Comparison of ENCODE assay signal across 18 cellular contexts in the genomic region with DNA sequence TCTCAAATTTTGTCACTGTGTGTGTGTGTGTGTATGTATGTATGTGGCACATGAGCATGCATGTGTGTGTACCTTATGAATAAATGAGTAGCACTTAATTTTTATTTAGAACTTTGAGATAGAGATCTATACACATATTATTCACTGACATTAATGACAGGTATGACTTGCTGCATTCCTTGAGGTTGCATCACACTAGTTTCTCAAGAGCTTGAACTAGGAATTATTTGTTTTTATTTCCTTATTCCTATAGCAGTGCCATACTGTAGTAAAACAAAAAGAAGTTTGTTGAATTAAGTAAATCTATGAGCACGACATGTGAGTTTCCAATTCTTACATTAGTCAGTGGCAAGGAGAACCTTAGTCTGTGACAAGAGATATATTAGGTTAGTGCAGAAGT.
A peak's percentile ranks its signal among the peaks of the same experiment; 100 is the strongest.
DNase-seq lines count a peak whose midpoint lies in the region; ATAC-seq, FAIRE-seq and TF ChIP-seq lines count a peak whose summit lies in the region.
"Had no signal": no experiment of that assay in that cellular context is flagged by ENCODE, and none has a peak within 500 bp of the region (broad histone marks: within the 10 kb centered on the region; RNA-seq: fewer than 3 reads in every experiment).

No MANE protein-coding gene starts in this region.

- peaks cover 20% of the 10 kb centered on the region for H3K4me1 ChIP-seq in PC-9 (replicated peaks; ENCODE audit: insufficient read depth)
- no peaks in the 10 kb centered on the region for H3K4me1 ChIP-seq in pancreas
- H3K4me1 ChIP-seq: left ventricle myocardium inferior, parathyroid adenoma had no signal

- no peaks in the 10 kb centered on the region for H3K27me3 ChIP-seq in PC-9 (ENCODE audit: insufficient read depth, low read depth)
- no peaks in the 10 kb centered on the region for H3K27me3 ChIP-seq in pancreas

- H3K4me3 ChIP-seq in PC-9 (no peak overlapping the region), pancreas (no peak overlapping the region)
- H3K4me3 ChIP-seq: left ventricle myocardium inferior had no signal

- no TSS peak for BruUV-seq in PC-9 (replicated peaks; lab: Mats Ljungman, UMichigan)

- no peaks in the 10 kb centered on the region for H3K27me3 Mint-ChIP-seq in stimulated activated naive B cell treated with anti-CD40 and anti-IgM and Interleukin-4, amounts not matched to agents 10 μg/mL and 1 μg/mL and 100 μg/mL, for 72 hours
- H3K27me3 Mint-ChIP-seq: dendritic cell treated with granulocyte-macrophage colony-stimulating factor and Interleukin-4, amounts not matched to agents 40 ng/mL and 50 ng/mL, for 4 days; stimulated activated naive CD8-positive, alpha-beta T cell treated with anti-CD3 and anti-CD28 coated beads, Interleukin-15, amount 100 ng/mL, for 72 hours had no signal

- TF ChIP-seq CTCF in PC-9 (conservative IDR thresholded peaks at IDR 0.05) (no peak), pancreas (IDR thresholded peaks at IDR 0.05) (no peak)

- DNase-seq in EH (ENCODE audit: low read depth) (peak; percentile 52), PC-9 (peak; percentile 5 to 95), fibroblast of gingiva (ENCODE audit: low read depth) (peak; percentile 43), pancreas (no peak), HUDEP-2 (lab: John Stamatoyannopoulos, UW; ENCODE audit: unreplicated experiment in 76 of 76) (no peak), NCI-H2029 (lab: John Stamatoyannopoulos, UW) (no peak)
- DNase-seq in stimulated activated naive B cell treated with anti-CD40 and anti-IgM and Interleukin-4, amounts not matched to agents 10 μg/mL and 1 μg/mL and 100 μg/mL, for 72 hours: no peak
- DNase-seq in activated CD4-positive, alpha-beta T cell treated with anti-CD3 and anti-CD28 coated beads for 48 hours: no peak
- DNase-seq: activated effector memory CD4-positive, alpha-beta T cell treated with Interleukin-2 at 50 U/mL for 16 hours; aorta; DMS 273 treated with DMSO at 0.1 percent for 48 hours; erythroblast; hypothalamus; left ventricle myocardium inferior; NCI-H2081; stimulated activated naive CD8-positive, alpha-beta T cell treated with anti-CD3 and anti-CD28 coated beads, Interleukin-15, amount 100 ng/mL, for 72 hours had no signal

- no peaks in the 10 kb centered on the region for H3K4me1 Mint-ChIP-seq in stimulated activated naive B cell treated with anti-CD40 and anti-IgM and Interleukin-4, amounts not matched to agents 10 μg/mL and 1 μg/mL and 100 μg/mL, for 72 hours
- H3K4me1 Mint-ChIP-seq: stimulated activated naive CD8-positive, alpha-beta T cell treated with anti-CD3 and anti-CD28 coated beads, Interleukin-15, amount 100 ng/mL, for 72 hours had no signal

- H3K36me3 ChIP-seq in PC-9 (ENCODE audit: low read depth) (no peaks in the 10 kb centered on the region), pancreas (no peaks in the 10 kb centered on the region)
- H3K36me3 ChIP-seq: left ventricle myocardium inferior had no signal

- peak overlapping the region; percentile 67 for H3K27ac ChIP-seq in PC-9
- H3K27ac ChIP-seq in pancreas: no peak overlapping the region
- H3K27ac ChIP-seq: parathyroid adenoma had no signal

- H3K9me2 ChIP-seq in PC-9 (ENCODE audit: insufficient read depth): no peaks in the 10 kb centered on the region

- no peaks in the 10 kb centered on the region for H3K36me3 Mint-ChIP-seq in stimulated activated naive B cell treated with anti-CD40 and anti-IgM and Interleukin-4, amounts not matched to agents 10 μg/mL and 1 μg/mL and 100 μg/mL, for 72 hours

- peak in 3 of 4 donors; percentile 40 to 61 (median 55) for ATAC-seq in pancreas
- ATAC-seq in stimulated activated naive B cell treated with anti-CD40 and anti-IgM and Interleukin-4, amounts not matched to agents 10 μg/mL and 1 μg/mL and 100 μg/mL, for 72 hours (replicated peaks): no peak
- ATAC-seq: stimulated activated naive CD8-positive, alpha-beta T cell treated with anti-CD3 and anti-CD28 coated beads, Interleukin-15, amount 100 ng/mL, for 72 hours had no signal

- H4K20me1 ChIP-seq in PC-9 (ENCODE audit: insufficient read depth): no peaks in the 10 kb centered on the region

- CTCF ChIA-PET in PC-9 (lab: Charles Lee): no interaction called here

- H3K79me2 ChIP-seq in PC-9 (ENCODE audit: low read depth): no peaks in the 10 kb centered on the region
- H3K79me2 ChIP-seq: parathyroid adenoma had no signal

- intact Hi-C loops in PC-9 (cut with micrococcal nuclease; ENCODE audit: unreplicated experiment) (loop anchor here (10.0 kb wide), 1 partner anchor 191 kb away; no protein-coding TSS in a partner anchor), pancreas (cut with DNase I) (no loop called here)

- H2AFZ ChIP-seq in PC-9: no peak overlapping the region
- H2AFZ ChIP-seq: parathyroid adenoma had no signal

- 48 to 52% methylated on average over 1 of the region's 1 CpG for WGBS in pancreas, 2 donors

- FAIRE-seq in pancreas (lab: Jason Lieb, UNC): no peak

- H3K9me3 Mint-ChIP-seq in stimulated activated naive B cell treated with anti-CD40 and anti-IgM and Interleukin-4, amounts not matched to agents 10 μg/mL and 1 μg/mL and 100 μg/mL, for 72 hours: peaks cover 0 to 3% of the 10 kb centered on the region in 2 donors
- H3K9me3 Mint-ChIP-seq: dendritic cell treated with granulocyte-macrophage colony-stimulating factor and Interleukin-4, amounts not matched to agents 40 ng/mL and 50 ng/mL, for 4 days had no signal

- H3K4me3 Mint-ChIP-seq in stimulated activated naive B cell treated with anti-CD40 and anti-IgM and Interleukin-4, amounts not matched to agents 10 μg/mL and 1 μg/mL and 100 μg/mL, for 72 hours: no peak overlapping the region
- H3K4me3 Mint-ChIP-seq: dendritic cell treated with granulocyte-macrophage colony-stimulating factor and Interleukin-4, amounts not matched to agents 40 ng/mL and 50 ng/mL, for 4 days; stimulated activated naive CD8-positive, alpha-beta T cell treated with anti-CD3 and anti-CD28 coated beads, Interleukin-15, amount 100 ng/mL, for 72 hours had no signal

- peak overlapping the region; percentile 48 for H3K4me2 ChIP-seq in PC-9

- H3K27ac Mint-ChIP-seq in stimulated activated naive B cell treated with anti-CD40 and anti-IgM and Interleukin-4, amounts not matched to agents 10 μg/mL and 1 μg/mL and 100 μg/mL, for 72 hours: no peak overlapping the region
- H3K27ac Mint-ChIP-seq: dendritic cell treated with granulocyte-macrophage colony-stimulating factor and Interleukin-4, amounts not matched to agents 40 ng/mL and 50 ng/mL, for 4 days had no signal

- POLR2A ChIA-PET in PC-9 (lab: Charles Lee; ENCODE audit: unreplicated experiment): no interaction called here

- no peaks in the 10 kb centered on the region for H3K9me3 ChIP-seq in PC-9 (ENCODE audit: insufficient read depth, low read depth)
- no peaks in the 10 kb centered on the region for H3K9me3 ChIP-seq in pancreas
- H3K9me3 ChIP-seq: left ventricle myocardium inferior had no signal

- H3F3A ChIP-seq in PC-9 (ENCODE audit: insufficient read depth, low read depth): peaks cover 8% of the 10 kb centered on the region; the same call in 1 of the 2 replicates

Comparison
In these comparisons a context has a peak if more than half of its experiments do, and no peak if none do; other contexts are left out.
1. DNase-seq: peak in EH (single experiment), PC-9 (2 of 2) and fibroblast of gingiva (single experiment); none in pancreas (0 of 6), stimulated activated naive B cell treated with anti-CD40 and anti-IgM and Interleukin-4, amounts not matched to agents 10 μg/mL and 1 μg/mL and 100 μg/mL, for 72 hours (single experiment), HUDEP-2 (0 of 76), activated CD4-positive, alpha-beta T cell treated with anti-CD3 and anti-CD28 coated beads for 48 hours (single experiment) and NCI-H2029 (single experiment).
2. ATAC-seq: peak in pancreas (3 of 4); none in stimulated activated naive B cell treated with anti-CD40 and anti-IgM and Interleukin-4, amounts not matched to agents 10 μg/mL and 1 μg/mL and 100 μg/mL, for 72 hours (0 of 2).